ENCODE assay signal across 21 cellular contexts in genomic region chr9:85262333-85262732, GRCh38.
DNase-seq lines count a peak whose midpoint lies in the region; ATAC-seq, FAIRE-seq and TF ChIP-seq lines count a peak whose summit lies in the region.
"Had no signal": no experiment of that assay in that cellular context is flagged by ENCODE, and none has a peak within 500 bp of the region (broad histone marks: within the 10 kb centered on the region; RNA-seq: fewer than 3 reads in every experiment).

No MANE protein-coding gene starts in this region.

- DNase-seq in EL (peak; percentile 39), OCI-M1 (lab: John Stamatoyannopoulos, UW) (peak; percentile 43), GM12878 (ENCODE audit: low read depth, low spot score) (no peak), left kidney (ENCODE audit: low read depth, low spot score) (peak; percentile 26), H54 (ENCODE audit: insufficient read length, low spot score) (no peak), GM20000 (ENCODE audit: low spot score) (no peak)
- DNase-seq: activated CD4-positive, alpha-beta memory T cell treated with anti-CD3 and anti-CD28 coated beads for 36 hours; activated naive CD4-positive, alpha-beta T cell; activated T-cell treated with anti-CD3 and anti-CD28 coated beads for 4 hours; anterior cingulate cortex; CD8-positive, alpha-beta memory T cell; effector memory CD8-positive, alpha-beta T cell; NCI-H2081; NCI-H510A; right lobe of liver; T-helper 1 cell had no signal

- TF ChIP-seq POLR2A in GM12878 (IDR thresholded peaks at IDR 0.05; ENCODE audit: low read depth, low read length) (no peak), H54 (IDR thresholded peaks at IDR 0.05; ENCODE audit: low read depth, low read length) (no peak)

- no peaks in the 10 kb centered on the region for H3K36me3 Mint-ChIP-seq in activated T-helper 17 cell treated with anti-CD3 and anti-CD28 coated beads, Interleukin-2, amount 50 U/mL, for 72 hours (ENCODE audit: low read depth)
- H3K36me3 Mint-ChIP-seq: activated CD4-positive, alpha-beta memory T cell treated with anti-CD3 and anti-CD28 coated beads for 36 hours; CD8-positive, alpha-beta memory T cell; WTC11 had no signal

- in situ Hi-C loops in GM12878 (cut with MboI), result loop anchor here (10.0 kb wide), 1 partner anchor 588 kb away; no protein-coding TSS in a partner anchor

- no peak for FAIRE-seq in GM12878 (lab: Jason Lieb, UNC)
- FAIRE-seq in H54 (lab: Jason Lieb, UNC), result no peak
- FAIRE-seq: GM19239 had no signal

- intact Hi-C loops in GM12878 (cut with micrococcal nuclease; ENCODE audit: unreplicated experiment), result loop anchor here (5.0 kb wide), 1 partner anchor 350 kb away; no protein-coding TSS in a partner anchor

- H3K27ac Mint-ChIP-seq in activated T-helper 17 cell treated with anti-CD3 and anti-CD28 coated beads, Interleukin-2, amount 50 U/mL, for 72 hours, result no peak overlapping the region
- H3K27ac Mint-ChIP-seq: activated CD4-positive, alpha-beta memory T cell treated with anti-CD3 and anti-CD28 coated beads for 36 hours; CD8-positive, alpha-beta memory T cell; effector memory CD8-positive, alpha-beta T cell; WTC11 had no signal

- no peaks in the 10 kb centered on the region for H3K36me3 ChIP-seq in GM12878 (ENCODE audit: control insufficient read depth in 2 of 2, insufficient read depth in 2 of 2, low read length in 1 of 2)
- H3K36me3 ChIP-seq: HAP-1, right lobe of liver had no signal

- H3K4me2 ChIP-seq in GM12878 (ENCODE audit: control insufficient read depth, insufficient read depth), result no peak overlapping the region

- CTCF ChIA-PET in GM12878 (lab: Yijun Ruan, JAX), result interaction anchor here (1.6 to 2.7 kb wide), 2 partner anchors 348 to 565 kb away, joined by 6 to 12 read pairs; no protein-coding TSS in a partner anchor

- H3K27me3 Mint-ChIP-seq in activated T-helper 17 cell treated with anti-CD3 and anti-CD28 coated beads, Interleukin-2, amount 50 U/mL, for 72 hours, result peaks cover 17% of the 10 kb centered on the region

- 24% methylated on average over 2 of the region's 2 CpGs for WGBS in GM12878 (ENCODE audit: insufficient coverage, insufficient replicate concordance, low lambda C conversion rate, missing lambda C conversion rate)

- no TSS peak for BruUV-seq in GM12878 (replicated peaks; lab: Mats Ljungman, UMichigan)

- no peaks in the 10 kb centered on the region for H3K4me1 Mint-ChIP-seq in activated T-helper 17 cell treated with anti-CD3 and anti-CD28 coated beads, Interleukin-2, amount 50 U/mL, for 72 hours
- H3K4me1 Mint-ChIP-seq: CD8-positive, alpha-beta memory T cell had no signal

- no peaks in the 10 kb centered on the region for H3K4me1 ChIP-seq in GM12878 (ENCODE audit: control insufficient read depth, insufficient read depth, low read length)
- H3K4me1 ChIP-seq: HAP-1, right lobe of liver had no signal

- H3K79me2 ChIP-seq in GM12878 (ENCODE audit: control insufficient read depth, insufficient read depth, low read length), result no peaks in the 10 kb centered on the region

- TF ChIP-seq CTCF in GM12878 (IDR thresholded peaks at IDR 0.05 in 2 of 3, conservative IDR thresholded peaks at IDR 0.05 in 1 of 3; ENCODE audit: control insufficient read depth in 2 of 3, extremely low read depth in 1 of 3, insufficient read depth in 1 of 3, low read depth in 3 of 3, low read length in 3 of 3) (no peak), GM20000 (IDR thresholded peaks at IDR 0.05; ENCODE audit: extremely low read depth, missing control alignments) (no peak)

- no peak overlapping the region for H3K4me3 ChIP-seq in GM12878
- H3K4me3 ChIP-seq: HAP-1, right lobe of liver had no signal

- H3K9me3 ChIP-seq in GM12878 (replicated peaks; ENCODE audit: control insufficient read depth, insufficient read depth, low read length), result no peaks in the 10 kb centered on the region
- H3K9me3 ChIP-seq: HAP-1, right lobe of liver had no signal

- no peak overlapping the region for H3K27ac ChIP-seq in GM12878 (ENCODE audit: control insufficient read depth, insufficient read depth)
- H3K27ac ChIP-seq: right lobe of liver had no signal

- POLR2A ChIA-PET in GM12878 (lab: Charles Lee), result no interaction called here

- no peaks in the 10 kb centered on the region for H4K20me1 ChIP-seq in GM12878 (ENCODE audit: control insufficient read depth, insufficient read depth)

- peaks cover 4% of the 10 kb centered on the region for H3K9me3 Mint-ChIP-seq in activated T-helper 17 cell treated with anti-CD3 and anti-CD28 coated beads, Interleukin-2, amount 50 U/mL, for 72 hours
- H3K9me3 Mint-ChIP-seq: activated CD4-positive, alpha-beta memory T cell treated with anti-CD3 and anti-CD28 coated beads for 36 hours; WTC11 had no signal

- no peak overlapping the region for H3K4me3 Mint-ChIP-seq in activated T-helper 17 cell treated with anti-CD3 and anti-CD28 coated beads, Interleukin-2, amount 50 U/mL, for 72 hours
- H3K4me3 Mint-ChIP-seq: activated CD4-positive, alpha-beta memory T cell treated with anti-CD3 and anti-CD28 coated beads for 36 hours; CD8-positive, alpha-beta memory T cell; effector memory CD8-positive, alpha-beta T cell; WTC11 had no signal

- no peak for TF ChIP-seq RAD21 in GM12878 (IDR thresholded peaks at IDR 0.05; ENCODE audit: insufficient read depth, low read depth, low read length)

- H3K9ac ChIP-seq in GM12878 (ENCODE audit: control insufficient read depth, insufficient read depth, low read length), result no peak overlapping the region

- SMC1A ChIA-PET in GM12878 (lab: Charles Lee; ENCODE audit: uncharacterized antibody, unreplicated experiment), result interaction anchor here (0.9 to 2.7 kb wide), 3 partner anchors 15 to 560 kb away, joined by 3 to 7 read pairs (median 4); no protein-coding TSS in a partner anchor

- peak; percentile 44 for ATAC-seq in GM12878
- ATAC-seq in HG03045 (IDR thresholded peaks at IDR 0.05; ENCODE audit: unreplicated experiment), result no peak
- ATAC-seq in activated T-helper 17 cell treated with anti-CD3 and anti-CD28 coated beads, Interleukin-2, amount 50 U/mL, for 72 hours (replicated peaks), result no peak
- ATAC-seq: effector memory CD8-positive, alpha-beta T cell; right lobe of liver; WTC11 had no signal

- no peak for TF ChIP-seq EP300 in GM12878 (IDR thresholded peaks at IDR 0.05; ENCODE audit: borderline replicate concordance in 1 of 2, control insufficient read depth in 1 of 2, low read depth in 2 of 2, low read length in 2 of 2)

- H3K27me3 ChIP-seq in GM12878 (replicated peaks in 1 of 2; ENCODE audit: control insufficient read depth in 2 of 2, insufficient read depth in 2 of 2, low read length in 1 of 2), result peaks cover 0 to 3% of the 10 kb centered on the region in 2 experiments; a peak in 2 of 4 replicates
- H3K27me3 ChIP-seq: right lobe of liver had no signal

- H2AFZ ChIP-seq in GM12878 (ENCODE audit: control insufficient read depth, low read depth, low read length), result no peak overlapping the region

- RAD21 ChIA-PET in GM12878 (lab: Charles Lee; ENCODE audit: unreplicated experiment), result interaction anchor here (1.9 kb wide), 1 partner anchor 348 kb away, joined by 6 read pairs; no protein-coding TSS in a partner anchor

TF ChIP-seq in GM12878, 131 proteins besides CTCF, POLR2A, EP300 and RAD21:
- TF ChIP-seq SMC3 (IDR thresholded peaks at IDR 0.05; ENCODE audit: borderline replicate concordance, low read length) (no peak), PKNOX1 (IDR thresholded peaks at IDR 0.05) (no peak), POLR2AphosphoS5 (IDR thresholded peaks at IDR 0.05; ENCODE audit: low read length) (no peak), ATF7 (IDR thresholded peaks at IDR 0.05; ENCODE audit: low read depth) (no peak), NR2F1 (conservative IDR thresholded peaks at IDR 0.05) (0 out of 2 replicates have a peak, but pooled peaks have one; percentile 53)

Comparison
In these comparisons a context has a peak if more than half of its experiments do, and no peak if none do; other contexts are left out.
1. DNase-seq: peak in EL (single experiment), OCI-M1 (single experiment) and left kidney (single experiment); none in GM12878 (single experiment), H54 (single experiment) and GM20000 (single experiment).